ENCODE assay signal across 35 cellular contexts in genomic region chr20:23662276-23662870, GRCh38. TPM values are rescaled to one million over a fixed set of nuclear protein-coding genes. Genes with fewer than 3 reads are reported as not detected.
"Had no signal": no experiment of that assay in that cellular context is flagged by ENCODE, and none has a peak within 500 bp of the region (broad histone marks: within the 10 kb centered on the region; RNA-seq: fewer than 3 reads in every experiment).

No MANE protein-coding gene starts in this region.

- H3K4me3 ChIP-seq: ascending aorta, breast epithelium, cardiac muscle cell, colonic mucosa, dorsolateral prefrontal cortex, esophagus squamous epithelium, gastroesophageal sphincter had no signal

- H3K27ac Mint-ChIP-seq: activated CD4-positive, alpha-beta memory T cell treated with anti-CD3 and anti-CD28 coated beads for 36 hours; activated CD4-positive, alpha-beta T cell treated with anti-CD3 and anti-CD28 coated beads for 36 hours; activated CD4-positive, alpha-beta T cell treated with anti-CD3 and anti-CD28 coated beads, Interleukin-2, amount 10 ng/mL, durations not matched to agents 24 days and 14 days; activated CD8-positive, alpha-beta memory T cell treated with anti-CD3 and anti-CD28 coated beads, Interleukin-2, amount 10 ng/mL, durations not matched to agents 7 days and 5 days; activated CD8-positive, alpha-beta T cell treated with anti-CD3 and anti-CD28 coated beads, Interleukin-2, amount 10 ng/mL, durations not matched to agents 7 days and 5 days; activated naive CD4-positive, alpha-beta T cell treated with anti-CD3 and anti-CD28 coated beads for 36 hours; activated naive CD4-positive, alpha-beta T cell treated with anti-CD3 and anti-CD28 coated beads, Interleukin-2, amount 50 U/mL, for 24 hours; activated naive CD8-positive, alpha-beta T cell treated with anti-CD3 and anti-CD28 coated beads, Interleukin-2, amount 10 ng/mL, durations not matched to agents 7 days and 5 days; activated T-helper 1 cell treated with anti-CD3 and anti-CD28 coated beads, Interleukin-12 subunit alpha, Interleukin-12 subunit beta, Interleukin-2, Interleukin-4 antibody, amounts not matched to agents 30 ng/mL and 10 ng/mL and 1 ng/mL, durations not matched to agents 14 hours and 24 hours and 36 hours; activated T-helper 2 cell treated with anti-CD3 and anti-CD28 coated beads, Interferon-gamma antibody, Interleukin-2, Interleukin-4, amounts not matched to agents 10 μg/mL and 5 μg/mL and 100 μg/mL, durations not matched to agents 14 hours and 24 hours and 36 hours had no signal

- ATAC-seq: activated CD4-positive, alpha-beta T cell treated with anti-CD3 and anti-CD28 coated beads for 36 hours; activated CD8-positive, alpha-beta memory T cell treated with anti-CD3 and anti-CD28 coated beads, Interleukin-2, amount 10 ng/mL, durations not matched to agents 7 days and 5 days; activated CD8-positive, alpha-beta T cell treated with anti-CD3 and anti-CD28 coated beads, Interleukin-2, amount 10 ng/mL, durations not matched to agents 7 days and 5 days; gastroesophageal sphincter had no signal

- H3K4me1 Mint-ChIP-seq: activated CD4-positive, alpha-beta T cell treated with anti-CD3 and anti-CD28 coated beads for 36 hours; activated CD4-positive, alpha-beta T cell treated with anti-CD3 and anti-CD28 coated beads, Interleukin-2, amount 10 ng/mL, durations not matched to agents 24 days and 14 days; activated CD8-positive, alpha-beta memory T cell treated with anti-CD3 and anti-CD28 coated beads, Interleukin-2, amount 10 ng/mL, durations not matched to agents 7 days and 5 days; activated naive CD4-positive, alpha-beta T cell treated with anti-CD3 and anti-CD28 coated beads, Interleukin-2, amount 50 U/mL, for 24 hours; activated naive CD8-positive, alpha-beta T cell treated with anti-CD3 and anti-CD28 coated beads, Interleukin-2, amount 10 ng/mL, durations not matched to agents 7 days and 5 days; brain had no signal

- H3K4me1 ChIP-seq: ascending aorta, breast epithelium, colonic mucosa had no signal

- DNase-seq: activated CD4-positive, alpha-beta memory T cell treated with anti-CD3 and anti-CD28 coated beads for 36 hours; activated CD4-positive, alpha-beta T cell treated with anti-CD3 and anti-CD28 coated beads for 36 hours; activated CD4-positive, alpha-beta T cell treated with anti-CD3 and anti-CD28 coated beads, Interleukin-2, amount 10 ng/mL, durations not matched to agents 24 days and 14 days; activated CD4-positive, CD25-positive, alpha-beta regulatory T cell; activated CD4-positive, CD25-positive, alpha-beta regulatory T cell treated with anti-CD3 and anti-CD28 coated beads, Interleukin-2, amount 50 U/mL, for 72 hours; activated CD8-positive, alpha-beta memory T cell treated with anti-CD3 and anti-CD28 coated beads, Interleukin-2, amount 10 ng/mL, durations not matched to agents 7 days and 5 days; activated CD8-positive, alpha-beta memory T cell treated with anti-CD3 and anti-CD28 coated beads, Interleukin-2, amount 50 U/mL, for 4 hours; activated CD8-positive, alpha-beta T cell treated with anti-CD3 and anti-CD28 coated beads, Interleukin-2, amount 10 ng/mL, durations not matched to agents 7 days and 5 days; activated effector memory CD4-positive, alpha-beta T cell treated with anti-CD3 and anti-CD28 coated beads, Interleukin-2, amount 50 U/mL, for 16 hours; activated naive CD4-positive, alpha-beta T cell treated with anti-CD3 and anti-CD28 coated beads for 36 hours; activated naive CD8-positive, alpha-beta T cell treated with anti-CD3 and anti-CD28 coated beads, Interleukin-2, amount 10 ng/mL, durations not matched to agents 7 days and 5 days; activated T-cell treated with anti-CD3 and anti-CD28 coated beads, Interleukin-2, amount 50 U/mL, for 1 hour; activated T-cell treated with anti-CD3 and anti-CD28 coated beads, Interleukin-2, amount 50 U/mL, for 48 hours; central memory CD4-positive, alpha-beta T cell; cerebellar nuclear complex; colonic mucosa; dorsolateral prefrontal cortex; effector memory CD4-positive, alpha-beta T cell; erythroblast; esophagus squamous epithelium; foreskin melanocyte; T-helper 2 cell had no signal

- H3K4me3 Mint-ChIP-seq: activated CD4-positive, alpha-beta memory T cell treated with anti-CD3 and anti-CD28 coated beads for 36 hours; activated CD4-positive, alpha-beta T cell treated with anti-CD3 and anti-CD28 coated beads for 36 hours; activated CD4-positive, alpha-beta T cell treated with anti-CD3 and anti-CD28 coated beads, Interleukin-2, amount 10 ng/mL, durations not matched to agents 24 days and 14 days; activated CD8-positive, alpha-beta memory T cell treated with anti-CD3 and anti-CD28 coated beads, Interleukin-2, amount 10 ng/mL, durations not matched to agents 7 days and 5 days; activated CD8-positive, alpha-beta T cell treated with anti-CD3 and anti-CD28 coated beads, Interleukin-2, amount 10 ng/mL, durations not matched to agents 7 days and 5 days; activated naive CD4-positive, alpha-beta T cell treated with anti-CD3 and anti-CD28 coated beads for 36 hours; activated naive CD4-positive, alpha-beta T cell treated with anti-CD3 and anti-CD28 coated beads, Interleukin-2, amount 50 U/mL, for 24 hours; activated naive CD8-positive, alpha-beta T cell treated with anti-CD3 and anti-CD28 coated beads, Interleukin-2, amount 10 ng/mL, durations not matched to agents 7 days and 5 days; activated T-helper 1 cell treated with anti-CD3 and anti-CD28 coated beads, Interleukin-12 subunit alpha, Interleukin-12 subunit beta, Interleukin-2, Interleukin-4 antibody, amounts not matched to agents 30 ng/mL and 10 ng/mL and 1 ng/mL, durations not matched to agents 14 hours and 24 hours and 36 hours; brain had no signal

- H3K27me3 ChIP-seq: ascending aorta, breast epithelium, cardiac muscle cell, colonic mucosa, dorsolateral prefrontal cortex, esophagus squamous epithelium, gastroesophageal sphincter had no signal

- H3K36me3 ChIP-seq: ascending aorta, breast epithelium, cardiac muscle cell, colonic mucosa, esophagus squamous epithelium, gastroesophageal sphincter had no signal

- H3K9me3 ChIP-seq: ascending aorta, breast epithelium, colonic mucosa, esophagus squamous epithelium, gastroesophageal sphincter had no signal

- H3K9me3 Mint-ChIP-seq: activated CD4-positive, alpha-beta memory T cell treated with anti-CD3 and anti-CD28 coated beads for 36 hours; activated CD4-positive, alpha-beta T cell treated with anti-CD3 and anti-CD28 coated beads, Interleukin-2, amount 10 ng/mL, durations not matched to agents 24 days and 14 days; activated naive CD4-positive, alpha-beta T cell treated with anti-CD3 and anti-CD28 coated beads for 36 hours; activated naive CD4-positive, alpha-beta T cell treated with anti-CD3 and anti-CD28 coated beads, Interleukin-2, amount 50 U/mL, for 24 hours; activated naive CD8-positive, alpha-beta T cell treated with anti-CD3 and anti-CD28 coated beads, Interleukin-2, amount 10 ng/mL, durations not matched to agents 7 days and 5 days; activated T-helper 1 cell treated with anti-CD3 and anti-CD28 coated beads, Interleukin-12 subunit alpha, Interleukin-12 subunit beta, Interleukin-2, Interleukin-4 antibody, amounts not matched to agents 30 ng/mL and 10 ng/mL and 1 ng/mL, durations not matched to agents 14 hours and 24 hours and 36 hours; activated T-helper 2 cell treated with anti-CD3 and anti-CD28 coated beads, Interferon-gamma antibody, Interleukin-2, Interleukin-4, amounts not matched to agents 10 μg/mL and 5 μg/mL and 100 μg/mL, durations not matched to agents 14 hours and 24 hours and 36 hours had no signal

- H3K27me3 Mint-ChIP-seq: activated CD4-positive, alpha-beta memory T cell treated with anti-CD3 and anti-CD28 coated beads for 36 hours; activated CD4-positive, alpha-beta T cell treated with anti-CD3 and anti-CD28 coated beads for 36 hours; activated CD4-positive, alpha-beta T cell treated with anti-CD3 and anti-CD28 coated beads, Interleukin-2, amount 10 ng/mL, durations not matched to agents 24 days and 14 days; activated CD8-positive, alpha-beta memory T cell treated with anti-CD3 and anti-CD28 coated beads, Interleukin-2, amount 10 ng/mL, durations not matched to agents 7 days and 5 days; activated naive CD4-positive, alpha-beta T cell treated with anti-CD3 and anti-CD28 coated beads, Interleukin-2, amount 50 U/mL, for 24 hours; activated naive CD8-positive, alpha-beta T cell treated with anti-CD3 and anti-CD28 coated beads, Interleukin-2, amount 10 ng/mL, durations not matched to agents 7 days and 5 days had no signal

- H3K27ac ChIP-seq: ascending aorta, breast epithelium, cardiac muscle cell, colonic mucosa, dorsolateral prefrontal cortex, esophagus squamous epithelium, gastroesophageal sphincter had no signal

- H3K36me3 Mint-ChIP-seq: activated CD4-positive, alpha-beta memory T cell treated with anti-CD3 and anti-CD28 coated beads for 36 hours; activated CD8-positive, alpha-beta memory T cell treated with anti-CD3 and anti-CD28 coated beads, Interleukin-2, amount 10 ng/mL, durations not matched to agents 7 days and 5 days; activated naive CD4-positive, alpha-beta T cell treated with anti-CD3 and anti-CD28 coated beads, Interleukin-2, amount 50 U/mL, for 24 hours; activated naive CD8-positive, alpha-beta T cell treated with anti-CD3 and anti-CD28 coated beads, Interleukin-2, amount 10 ng/mL, durations not matched to agents 7 days and 5 days; brain had no signal

RNA-seq across cellular contexts. Expression of gene CST4, which starts 26.5 kb away (rescaled TPM):
- total RNA-seq: activated CD4-positive, alpha-beta memory T cell treated with anti-CD3 and anti-CD28 coated beads for 36 hours; activated CD4-positive, alpha-beta T cell treated with anti-CD3 and anti-CD28 coated beads for 36 hours; activated CD4-positive, alpha-beta T cell treated with anti-CD3 and anti-CD28 coated beads, Interleukin-2, amount 10 ng/mL, durations not matched to agents 24 days and 14 days; activated CD8-positive, alpha-beta memory T cell treated with anti-CD3 and anti-CD28 coated beads for 36 hours; activated CD8-positive, alpha-beta memory T cell treated with anti-CD3 and anti-CD28 coated beads, Interleukin-2, amount 10 ng/mL, durations not matched to agents 7 days and 5 days; activated CD8-positive, alpha-beta T cell treated with anti-CD3 and anti-CD28 coated beads, Interleukin-2, amount 10 ng/mL, durations not matched to agents 7 days and 5 days; activated naive CD4-positive, alpha-beta T cell treated with anti-CD3 and anti-CD28 coated beads for 36 hours; activated naive CD8-positive, alpha-beta T cell treated with anti-CD3 and anti-CD28 coated beads, Interleukin-2, amount 10 ng/mL, durations not matched to agents 7 days and 5 days; activated T-helper 1 cell treated with anti-CD3 and anti-CD28 coated beads, Interleukin-12 subunit alpha, Interleukin-12 subunit beta, Interleukin-2, Interleukin-4 antibody, amounts not matched to agents 30 ng/mL and 10 ng/mL and 1 ng/mL, durations not matched to agents 14 hours and 24 hours and 36 hours; activated T-helper 2 cell treated with anti-CD3 and anti-CD28 coated beads, Interferon-gamma antibody, Interleukin-2, Interleukin-4, amounts not matched to agents 10 μg/mL and 5 μg/mL and 100 μg/mL, durations not matched to agents 14 hours and 24 hours and 36 hours; ascending aorta; breast epithelium; cardiac muscle cell; colonic mucosa; dorsolateral prefrontal cortex; esophagus squamous epithelium; fibroblast of villous mesenchyme; gastroesophageal sphincter; glomerular endothelial cell; T-helper 1 cell treated with Interleukin-12 subunit alpha and Interleukin-12 subunit beta and Interleukin-4 antibody, amounts not matched to agents 30 ng/mL and 1 ng/mL, for 36 hours had no signal
- polyA plus RNA-seq: cardiac muscle cell had no signal

RNA-seq across cellular contexts. Expression of gene CST9, which starts 56.7 kb away (rescaled TPM):
- total RNA-seq: activated CD4-positive, alpha-beta memory T cell treated with anti-CD3 and anti-CD28 coated beads for 36 hours; activated CD4-positive, alpha-beta T cell treated with anti-CD3 and anti-CD28 coated beads for 36 hours; activated CD4-positive, alpha-beta T cell treated with anti-CD3 and anti-CD28 coated beads, Interleukin-2, amount 10 ng/mL, durations not matched to agents 24 days and 14 days; activated CD8-positive, alpha-beta memory T cell treated with anti-CD3 and anti-CD28 coated beads for 36 hours; activated CD8-positive, alpha-beta memory T cell treated with anti-CD3 and anti-CD28 coated beads, Interleukin-2, amount 10 ng/mL, durations not matched to agents 7 days and 5 days; activated CD8-positive, alpha-beta T cell treated with anti-CD3 and anti-CD28 coated beads, Interleukin-2, amount 10 ng/mL, durations not matched to agents 7 days and 5 days; activated naive CD4-positive, alpha-beta T cell treated with anti-CD3 and anti-CD28 coated beads for 36 hours; activated naive CD8-positive, alpha-beta T cell treated with anti-CD3 and anti-CD28 coated beads, Interleukin-2, amount 10 ng/mL, durations not matched to agents 7 days and 5 days; activated T-helper 1 cell treated with anti-CD3 and anti-CD28 coated beads, Interleukin-12 subunit alpha, Interleukin-12 subunit beta, Interleukin-2, Interleukin-4 antibody, amounts not matched to agents 30 ng/mL and 10 ng/mL and 1 ng/mL, durations not matched to agents 14 hours and 24 hours and 36 hours; activated T-helper 2 cell treated with anti-CD3 and anti-CD28 coated beads, Interferon-gamma antibody, Interleukin-2, Interleukin-4, amounts not matched to agents 10 μg/mL and 5 μg/mL and 100 μg/mL, durations not matched to agents 14 hours and 24 hours and 36 hours; ascending aorta; cardiac muscle cell; colonic mucosa; esophagus squamous epithelium; fibroblast of lung; fibroblast of villous mesenchyme; gastroesophageal sphincter; glomerular endothelial cell; T-helper 1 cell treated with Interleukin-12 subunit alpha and Interleukin-12 subunit beta and Interleukin-4 antibody, amounts not matched to agents 30 ng/mL and 1 ng/mL, for 36 hours had no signal
- polyA plus RNA-seq: cardiac muscle cell, fibroblast of lung had no signal
